10 cellular contexts compared by ENCODE assay signal in genomic region chr20:33569290-33570094, GRCh38.
DNase-seq lines count a peak whose midpoint lies in the region; ATAC-seq and TF ChIP-seq lines count a peak whose summit lies in the region.
"Had no signal": no experiment of that assay in that cellular context is flagged by ENCODE, and none has a peak within 500 bp of the region (broad histone marks: within the 10 kb centered on the region; RNA-seq: fewer than 3 reads in every experiment).

No MANE protein-coding gene starts in this region.

- H3K4me3 ChIP-seq in KMS-11 (IDR thresholded peaks at IDR 0.05; ENCODE audit: insufficient read depth, low read depth, low read length) (no peak overlapping the region), WERI-Rb-1 (ENCODE audit: low read depth, low read length) (no peak overlapping the region), iPS-15b (ENCODE audit: low read depth, low read length) (peak overlapping the region; percentile 1), colonic mucosa (no peak overlapping the region)

- no peaks in the 10 kb centered on the region for H3K36me3 ChIP-seq in KMS-11 (ENCODE audit: insufficient read depth)
- 0 out of 2 replicates have a peak, but pooled peaks cover 4% of the 10 kb centered on the region for H3K36me3 ChIP-seq in WERI-Rb-1
- H3K36me3 ChIP-seq in iPS-15b (ENCODE audit: control insufficient read depth, insufficient read depth, low read length), result no peaks in the 10 kb centered on the region
- no peaks in the 10 kb centered on the region for H3K36me3 ChIP-seq in colonic mucosa

- peak overlapping the region; percentile 61 for H3K9ac ChIP-seq in KMS-11
- H3K9ac ChIP-seq in iPS-15b (ENCODE audit: low read depth, low read length), result no peak overlapping the region
- H3K9ac ChIP-seq in colonic mucosa (ENCODE audit: low read depth in 2 of 2, low read length in 2 of 2), result no peak overlapping the region

- H3K4me1 ChIP-seq in KMS-11 (ENCODE audit: low read depth, poor library complexity, severe bottlenecking) (peaks cover 79% of the 10 kb centered on the region), iPS-15b (ENCODE audit: control insufficient read depth, insufficient read depth, low read length) (peaks cover 26% of the 10 kb centered on the region), colonic mucosa (no peaks in the 10 kb centered on the region)

- H3K36me3 Mint-ChIP-seq in stimulated activated memory B cell treated with anti-CD40 and anti-IgM and Interleukin-4, amounts not matched to agents 10 μg/mL and 1 μg/mL and 100 μg/mL, for 72 hours, result peaks cover 2% of the 10 kb centered on the region
- H3K36me3 Mint-ChIP-seq: CD8-positive, alpha-beta T cell had no signal

- peak overlapping the region; percentile 97 for H3K4me2 ChIP-seq in KMS-11

- ATAC-seq in stimulated activated memory B cell treated with anti-CD40 and anti-IgM and Interleukin-4, amounts not matched to agents 10 μg/mL and 1 μg/mL and 100 μg/mL, for 72 hours, result no peak
- no peak for ATAC-seq in GM21737 (IDR thresholded peaks at IDR 0.05; ENCODE audit: unreplicated experiment)
- ATAC-seq: CD8-positive, alpha-beta T cell had no signal

- no peaks in the 10 kb centered on the region for H3K9me3 Mint-ChIP-seq in stimulated activated memory B cell treated with anti-CD40 and anti-IgM and Interleukin-4, amounts not matched to agents 10 μg/mL and 1 μg/mL and 100 μg/mL, for 72 hours
- H3K9me3 Mint-ChIP-seq: CD8-positive, alpha-beta T cell had no signal

- peaks cover 49% of the 10 kb centered on the region for H3K4me1 Mint-ChIP-seq in stimulated activated memory B cell treated with anti-CD40 and anti-IgM and Interleukin-4, amounts not matched to agents 10 μg/mL and 1 μg/mL and 100 μg/mL, for 72 hours

- H3K27ac Mint-ChIP-seq in stimulated activated memory B cell treated with anti-CD40 and anti-IgM and Interleukin-4, amounts not matched to agents 10 μg/mL and 1 μg/mL and 100 μg/mL, for 72 hours, result peak overlapping the region; percentile 46

- H3K27me3 Mint-ChIP-seq in stimulated activated memory B cell treated with anti-CD40 and anti-IgM and Interleukin-4, amounts not matched to agents 10 μg/mL and 1 μg/mL and 100 μg/mL, for 72 hours, result no peaks in the 10 kb centered on the region

- H3K9me3 ChIP-seq in WERI-Rb-1 (ENCODE audit: severe bottlenecking), result peaks cover 8% of the 10 kb centered on the region
- H3K9me3 ChIP-seq in iPS-15b (ENCODE audit: control insufficient read depth, insufficient read depth, low read length), result no peaks in the 10 kb centered on the region
- H3K9me3 ChIP-seq in colonic mucosa, result no peaks in the 10 kb centered on the region

- no peak for TF ChIP-seq CTCF in KMS-11 (conservative IDR thresholded peaks at IDR 0.05; ENCODE audit: low read depth, low read length)
- TF ChIP-seq CTCF in WERI-Rb-1 (IDR thresholded peaks at IDR 0.05; ENCODE audit: low read depth, low read length), result no peak
- TF ChIP-seq CTCF in colonic mucosa (IDR thresholded peaks at IDR 0.05), result no peak

- H3K27me3 ChIP-seq in KMS-11 (ENCODE audit: insufficient read depth, low read depth) (no peaks in the 10 kb centered on the region), WERI-Rb-1 (ENCODE audit: insufficient read depth, low read depth, severe bottlenecking) (no peaks in the 10 kb centered on the region), iPS-15b (ENCODE audit: control insufficient read depth, insufficient read depth, low read length) (peaks cover 9% of the 10 kb centered on the region), colonic mucosa (no peaks in the 10 kb centered on the region)

- H3K79me2 ChIP-seq in KMS-11 (ENCODE audit: insufficient read depth, low read depth), result peaks cover 30% of the 10 kb centered on the region; the same call in 1 of the 2 replicates

- H3K27ac ChIP-seq in KMS-11 (peak overlapping the region; percentile 95), WERI-Rb-1 (peak overlapping the region; percentile 90), colonic mucosa (no peak overlapping the region)

- H4K20me1 ChIP-seq in KMS-11 (ENCODE audit: insufficient read depth), result no peaks in the 10 kb centered on the region

- DNase-seq in WERI-Rb-1 (peak; percentile 59), colonic mucosa (no peak), NCI-H774 (lab: John Stamatoyannopoulos, UW) (no peak)
- DNase-seq: activated CD4-positive, alpha-beta T cell treated with anti-CD3 and anti-CD28 coated beads, Interleukin-2, amount 50 U/mL, for 48 hours; activated effector memory CD4-positive, alpha-beta T cell treated with Interleukin-2 at 50 U/mL for 16 hours; CD8-positive, alpha-beta T cell had no signal

- intact Hi-C loops in colonic mucosa (cut with DNase I), result no loop called here

- no peak overlapping the region for H3K4me3 Mint-ChIP-seq in stimulated activated memory B cell treated with anti-CD40 and anti-IgM and Interleukin-4, amounts not matched to agents 10 μg/mL and 1 μg/mL and 100 μg/mL, for 72 hours
- H3K4me3 Mint-ChIP-seq: CD8-positive, alpha-beta T cell had no signal

- H2AFZ ChIP-seq in KMS-11 (ENCODE audit: low read depth), result no peak overlapping the region
